In the genomic region with DNA sequence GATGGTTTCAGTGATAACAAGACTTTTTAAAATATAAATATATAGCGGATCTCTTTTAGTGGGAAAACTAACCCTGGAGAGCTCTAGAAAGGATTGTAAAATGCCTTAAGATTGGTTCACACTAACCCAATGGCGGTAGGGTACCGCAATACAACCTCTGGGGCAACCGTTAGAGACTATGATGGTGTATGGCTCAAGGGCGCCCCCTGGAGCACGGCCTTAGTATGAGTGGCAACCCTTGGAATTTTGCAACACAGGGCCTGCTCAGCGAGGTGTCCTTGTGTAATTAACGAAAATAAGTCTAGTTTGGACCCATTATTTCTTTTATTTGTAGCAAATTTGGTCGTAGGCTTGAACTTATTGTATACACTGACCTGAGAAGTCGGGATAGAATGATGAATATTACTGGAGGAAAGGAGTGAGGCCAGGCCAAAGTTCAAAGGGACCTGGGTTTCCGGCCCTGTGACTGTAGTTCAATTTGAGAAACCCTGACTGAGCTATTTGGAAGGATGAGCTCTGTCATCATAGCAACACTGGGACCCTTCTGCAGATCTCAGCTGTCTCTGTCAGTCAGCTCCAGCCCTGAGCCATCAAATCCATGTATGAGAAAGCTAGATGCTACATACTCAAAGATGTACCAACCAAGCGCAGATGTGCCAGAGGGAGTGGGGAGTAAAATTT, we compare ENCODE assay signal across 8 cellular contexts. TPM values are rescaled to one million over a fixed set of nuclear protein-coding genes. Genes with fewer than 3 reads are reported as not detected.
A peak's percentile ranks its signal among the peaks of the same experiment; 100 is the strongest.
DNase-seq lines count a peak whose midpoint lies in the region; ATAC-seq and TF ChIP-seq lines count a peak whose summit lies in the region.

No MANE protein-coding gene starts in this region.

- peak; percentile 93 for ATAC-seq in GM19351 (IDR thresholded peaks at IDR 0.05; ENCODE audit: unreplicated experiment)
- ATAC-seq in HG03432 (IDR thresholded peaks at IDR 0.05; ENCODE audit: unreplicated experiment) = peak; percentile 81
- ATAC-seq in SK-N-SH treated with all-trans-retinoic acid at 6 μM for 48 hours = peak; percentile 71

- H3K4me1 ChIP-seq in CD8-positive, alpha-beta memory T cell (ENCODE audit: insufficient read depth, low read length) = peaks cover 39% of the 10 kb centered on the region

- H3K4me3 Mint-ChIP-seq in CD8-positive, alpha-beta memory T cell = peak overlapping the region in 1 of 7 donors; percentile 39
- peak overlapping the region; percentile 54 for H3K4me3 Mint-ChIP-seq in activated naive CD8-positive, alpha-beta T cell treated with anti-CD3 and anti-CD28 coated beads for 36 hours

- H3K36me3 ChIP-seq in CD8-positive, alpha-beta memory T cell (ENCODE audit: insufficient read depth, low read length) = no peaks in the 10 kb centered on the region

- H3K27ac Mint-ChIP-seq in CD8-positive, alpha-beta memory T cell = peak overlapping the region in 7 of 8 donors; percentile 1 to 89 (median 58)
- H3K27ac Mint-ChIP-seq in activated naive CD8-positive, alpha-beta T cell treated with anti-CD3 and anti-CD28 coated beads for 36 hours = peak overlapping the region; percentile 84

- H3K4me3 ChIP-seq in CD8-positive, alpha-beta memory T cell (ENCODE audit: low read length) = no peak overlapping the region

- H3K4me1 Mint-ChIP-seq in CD8-positive, alpha-beta memory T cell = peaks cover 51 to 85% (median 80%) of the 10 kb centered on the region in 3 donors
- H3K4me1 Mint-ChIP-seq in activated naive CD8-positive, alpha-beta T cell treated with anti-CD3 and anti-CD28 coated beads for 36 hours = peaks cover 67% of the 10 kb centered on the region

- CTCF ChIA-PET in CD8-positive, alpha-beta memory T cell (lab: Charles Lee) = interaction anchor here (0.6 to 4.5 kb wide), 27 partner anchors 11 to 252 kb away, joined by 3 to 64 read pairs (median 4); partner anchors contain the start of gene CAMK4

- no peak overlapping the region for H3K27ac ChIP-seq in CD8-positive, alpha-beta memory T cell (ENCODE audit: low read depth, low read length)

- no peaks in the 10 kb centered on the region for H3K27me3 ChIP-seq in CD8-positive, alpha-beta memory T cell (ENCODE audit: insufficient read depth, low read length, poor library complexity, severe bottlenecking)

- no peaks in the 10 kb centered on the region for H3K9me3 ChIP-seq in CD8-positive, alpha-beta memory T cell (ENCODE audit: low read length)

- no peaks in the 10 kb centered on the region for H3K27me3 Mint-ChIP-seq in CD8-positive, alpha-beta memory T cell
- no peaks in the 10 kb centered on the region for H3K27me3 Mint-ChIP-seq in activated naive CD8-positive, alpha-beta T cell treated with anti-CD3 and anti-CD28 coated beads for 36 hours

- DNase-seq in CD8-positive, alpha-beta memory T cell = peak; percentile 72 to 88 (median 81)
- peak; percentile 77 for DNase-seq in activated naive CD8-positive, alpha-beta T cell treated with anti-CD3 and anti-CD28 coated beads for 36 hours
- DNase-seq in iPS DF 4.7 (ENCODE audit: extremely low read depth, low spot score) (peak; percentile 14), middle frontal gyrus (ENCODE audit: extremely low spot score, low spot score) (no peak)
- peak; percentile 82 to 90 (median 85) for DNase-seq in stimulated activated CD4-positive, alpha-beta T cell treated with anti-CD3 and anti-CD28 coated beads, Interleukin-1b, Interleukin-23, amount 100 ng/mL, for 24 hours (ENCODE audit: low read depth in 4 of 4, low spot score in 1 of 4)

- POLR2A ChIA-PET in CD8-positive, alpha-beta memory T cell (lab: Charles Lee) = interaction anchor here (1.1 kb wide), 1 partner anchor 55 kb away, joined by 3 read pairs; no protein-coding TSS in a partner anchor

- H3K36me3 Mint-ChIP-seq in CD8-positive, alpha-beta memory T cell = peaks cover 0 to 4% (median 0%) of the 10 kb centered on the region in 3 donors
- peaks cover 23% of the 10 kb centered on the region for H3K36me3 Mint-ChIP-seq in activated naive CD8-positive, alpha-beta T cell treated with anti-CD3 and anti-CD28 coated beads for 36 hours

- H3K9me3 Mint-ChIP-seq in CD8-positive, alpha-beta memory T cell = no peaks in the 10 kb centered on the region
- peaks cover 2% of the 10 kb centered on the region for H3K9me3 Mint-ChIP-seq in activated naive CD8-positive, alpha-beta T cell treated with anti-CD3 and anti-CD28 coated beads for 36 hours

TF ChIP-seq in SK-N-SH treated with all-trans-retinoic acid at 6 μM for 48 hours, 23 proteins besides CTCF, POLR2A, EP300 and RAD21:
- no peak for TF ChIP-seq CSRNP3 (CRISPR knock-in tag; IDR thresholded peaks at IDR 0.05)
- TF ChIP-seq, protein P1, sequence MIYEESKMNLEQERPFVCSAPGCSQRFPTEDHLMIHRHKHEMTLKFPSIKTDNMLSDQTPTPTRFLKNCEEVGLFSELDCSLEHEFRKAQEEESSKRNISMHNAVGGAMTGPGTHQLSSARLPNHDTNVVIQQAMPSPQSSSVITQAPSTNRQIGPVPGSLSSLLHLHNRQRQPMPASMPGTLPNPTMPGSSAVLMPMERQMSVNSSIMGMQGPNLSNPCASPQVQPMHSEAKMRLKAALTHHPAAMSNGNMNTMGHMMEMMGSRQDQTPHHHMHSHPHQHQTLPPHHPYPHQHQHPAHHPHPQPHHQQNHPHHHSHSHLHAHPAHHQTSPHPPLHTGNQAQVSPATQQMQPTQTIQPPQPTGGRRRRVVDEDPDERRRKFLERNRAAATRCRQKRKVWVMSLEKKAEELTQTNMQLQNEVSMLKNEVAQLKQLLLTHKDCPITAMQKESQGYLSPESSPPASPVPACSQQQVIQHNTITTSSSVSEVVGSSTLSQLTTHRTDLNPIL (CRISPR knock-in tag; IDR thresholded peaks at IDR 0.05; ENCODE audit: low read depth) = no peak
TF ChIP-seq in SK-N-SH treated with all-trans-retinoic acid at 6 μM for 48 hours: peak in this region for 0.

RNA-seq across cellular contexts. Expression of gene CAMK4, which starts 54.8 kb away (rescaled TPM):
- 10 to 100 TPM; 57.4 to 68.7 TPM for total RNA-seq in CD8-positive, alpha-beta memory T cell
- polyA plus RNA-seq in CD8-positive, alpha-beta memory T cell = 84.5 TPM
- 10 to 100 TPM; 66.6 to 68.0 TPM for total RNA-seq in activated naive CD8-positive, alpha-beta T cell treated with anti-CD3 and anti-CD28 coated beads for 36 hours
